Comparison of ENCODE assay signal across 16 cellular contexts in the genomic region with DNA sequence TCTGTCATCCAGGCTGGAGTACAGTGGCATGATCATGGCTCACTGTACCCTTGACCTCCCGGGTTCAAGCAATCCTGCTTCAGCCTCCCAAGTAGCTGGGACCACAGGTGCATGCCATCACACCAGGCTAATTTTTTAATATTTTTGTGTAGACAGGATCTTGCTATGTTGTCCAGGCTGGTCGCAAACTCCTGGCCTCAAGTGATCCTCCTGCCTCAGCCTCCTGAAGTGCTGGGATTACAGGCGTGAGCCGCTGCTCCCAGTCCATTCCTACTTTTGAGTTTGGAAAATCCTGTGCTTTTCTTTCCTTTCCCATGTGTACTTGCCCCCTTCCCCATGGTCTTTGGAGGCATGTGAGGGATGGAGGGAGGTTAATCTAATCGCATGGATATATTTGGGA.
DNase-seq lines count a peak whose midpoint lies in the region; ATAC-seq, FAIRE-seq and TF ChIP-seq lines count a peak whose summit lies in the region.
"Had no signal": no experiment of that assay in that cellular context is flagged by ENCODE, and none has a peak within 500 bp of the region (broad histone marks: within the 10 kb centered on the region; RNA-seq: fewer than 3 reads in every experiment).

No MANE protein-coding gene starts in this region.

- no peak for TF ChIP-seq EP300 in K562 (IDR thresholded peaks at IDR 0.05; ENCODE audit: low read length)

- ATAC-seq in K562 (no peak), T-helper 17 cell (no peak)
- ATAC-seq in naive thymus-derived CD8-positive, alpha-beta T cell: no peak

- H3K27me3 Mint-ChIP-seq in neural crest cell (ENCODE audit: low read depth) (no peaks in the 10 kb centered on the region), T-helper 17 cell (no peaks in the 10 kb centered on the region)
- no peaks in the 10 kb centered on the region for H3K27me3 Mint-ChIP-seq in naive thymus-derived CD8-positive, alpha-beta T cell
- H3K27me3 Mint-ChIP-seq: CD4-positive, alpha-beta memory T cell had no signal

- H3K36me3 Mint-ChIP-seq in neural crest cell (ENCODE audit: low read depth) (peaks cover 4% of the 10 kb centered on the region), T-helper 17 cell (ENCODE audit: low read depth) (peaks cover 4% of the 10 kb centered on the region)
- H3K36me3 Mint-ChIP-seq in naive thymus-derived CD8-positive, alpha-beta T cell: peaks cover 0 to 47% (median 10%) of the 10 kb centered on the region in 3 donors

- H3K36me3 ChIP-seq in HEK293 (ENCODE audit: control insufficient read depth in 2 of 2, insufficient read depth in 1 of 2, low read length in 2 of 2): peaks cover 3 to 4% of the 10 kb centered on the region in 2 experiments; a peak in 2 of 3 replicates
- peaks cover 11% of the 10 kb centered on the region; the same call in 2 of the 3 replicates for H3K36me3 ChIP-seq in K562 (ENCODE audit: control insufficient read depth, insufficient read depth, low read length)

- no peaks in the 10 kb centered on the region for H3K27me3 ChIP-seq in K562 (ENCODE audit: control insufficient read depth in 2 of 2, insufficient read depth in 2 of 2, low read length in 2 of 2)

- TF ChIP-seq CTCF in HEK293 (tag by site-specific recombination; IDR thresholded peaks at IDR 0.05) (no peak), K562 (IDR thresholded peaks at IDR 0.05 in 2 of 3, conservative IDR thresholded peaks at IDR 0.05 in 1 of 3; ENCODE audit: insufficient read depth in 2 of 3, low read depth in 1 of 3, low read length in 3 of 3) (no peak), neural crest cell (conservative IDR thresholded peaks at IDR 0.05) (no peak)

- H4K20me1 ChIP-seq in K562 (replicated peaks; ENCODE audit: control insufficient read depth, insufficient read depth, low read length): peaks cover 11% of the 10 kb centered on the region; the same call in 1 of the 2 replicates

- no peak for TF ChIP-seq RAD21 in K562 (CRISPR knock-in tag; conservative IDR thresholded peaks at IDR 0.05 in 1 of 2, IDR thresholded peaks at IDR 0.05 in 1 of 2)

- H3K9me3 Mint-ChIP-seq in neural crest cell: no peaks in the 10 kb centered on the region
- no peaks in the 10 kb centered on the region for H3K9me3 Mint-ChIP-seq in naive thymus-derived CD8-positive, alpha-beta T cell
- H3K9me3 Mint-ChIP-seq: CD4-positive, alpha-beta memory T cell had no signal

- in situ Hi-C loops in K562 (cut with MboI): no loop called here

- no peaks in the 10 kb centered on the region for H3K9me1 ChIP-seq in K562 (ENCODE audit: control insufficient read depth, insufficient read depth, low read length)

- no peak for FAIRE-seq in K562 (lab: Jason Lieb, UNC)
- FAIRE-seq: G401.6, GM12892 had no signal

- no TSS peak for BruUV-seq in K562 (replicated peaks; lab: Mats Ljungman, UMichigan)

- H3K9me3 ChIP-seq in HEK293 (ENCODE audit: control insufficient read depth, insufficient read depth, low read depth, low read length) (no peaks in the 10 kb centered on the region), K562 (replicated peaks; ENCODE audit: control insufficient read depth, insufficient read depth, low read depth, low read length) (no peaks in the 10 kb centered on the region), T-helper 17 cell (ENCODE audit: control insufficient read depth, low read length, poor library complexity, severe bottlenecking) (no peaks in the 10 kb centered on the region)

- H3K4me1 Mint-ChIP-seq in neural crest cell: peaks cover 71% of the 10 kb centered on the region
- H3K4me1 Mint-ChIP-seq in naive thymus-derived CD8-positive, alpha-beta T cell: peaks cover 22 to 51% (median 33%) of the 10 kb centered on the region in 4 donors
- H3K4me1 Mint-ChIP-seq in T-helper 17 cell: peaks cover 27% of the 10 kb centered on the region

- H3K27ac Mint-ChIP-seq in neural crest cell (ENCODE audit: unreplicated experiment) (peak overlapping the region; percentile 52), T-helper 17 cell (no peak overlapping the region)
- peak overlapping the region in 1 of 10 donors; percentile 35 for H3K27ac Mint-ChIP-seq in naive thymus-derived CD8-positive, alpha-beta T cell

- POLR2A ChIA-PET in HEK293 (lab: Yijun Ruan, JAX) (no interaction called here), K562 (lab: Yijun Ruan, JAX) (no interaction called here)
- POLR2A ChIA-PET in naive thymus-derived CD8-positive, alpha-beta T cell (lab: Charles Lee): no interaction called here

- H3K4me1 ChIP-seq in HEK293 (ENCODE audit: control insufficient read depth, insufficient read depth, low read length) (peaks cover 3% of the 10 kb centered on the region; the same call in 1 of the 2 replicates), K562 (replicated peaks in 1 of 2; ENCODE audit: control insufficient read depth in 2 of 2, insufficient read depth in 2 of 2, low read length in 2 of 2) (no peaks in the 10 kb centered on the region)

- WGBS in K562 (ENCODE audit: insufficient coverage, low coverage, missing lambda C conversion rate): 93% methylated on average over 5 of the region's 5 CpGs

- DNase-seq in K562 (ENCODE audit: extremely low read depth in 1 of 4, low spot score in 3 of 4) (no peak), neural crest cell (ENCODE audit: low read depth, low spot score) (no peak), HPDE6-E6E7 (ENCODE audit: extremely low spot score) (no peak), T-helper 17 cell (no peak)
- no peak for DNase-seq in naive thymus-derived CD8-positive, alpha-beta T cell
- DNase-seq: C1 segment of cervical spinal cord; Calu3; CD4-positive, alpha-beta memory T cell; DMS53; DMS79 treated with DMSO at 0.1 percent for 48 hours; GOT3; H7; HCEC 1CT had no signal

- CTCF ChIA-PET in HEK293 (lab: Yijun Ruan, JAX) (no interaction called here), K562 (lab: Yijun Ruan, JAX; ENCODE audit: low intra/inter-chr PET ratio) (no interaction called here)

- no peak for TF ChIP-seq POLR2A in K562 (conservative IDR thresholded peaks at IDR 0.05)

- H3K4me3 ChIP-seq in HEK293 (ENCODE audit: low read depth, low read length) (no peak overlapping the region), K562 (no peak overlapping the region)

- intact Hi-C loops in K562 (cut with micrococcal nuclease): no loop called here

- H3K4me2 ChIP-seq in K562 (ENCODE audit: insufficient read depth, low read length): no peak overlapping the region

- no peak overlapping the region for H3K27ac ChIP-seq in HEK293 (ENCODE audit: extremely low read depth, low read depth, low read length)
- H3K27ac ChIP-seq in K562 (ENCODE audit: extremely low read depth, low read depth, low read length): no peak overlapping the region

- H3K4me3 Mint-ChIP-seq in neural crest cell (no peak overlapping the region), T-helper 17 cell (no peak overlapping the region)
- no peak overlapping the region for H3K4me3 Mint-ChIP-seq in naive thymus-derived CD8-positive, alpha-beta T cell
- H3K4me3 Mint-ChIP-seq: CD4-positive, alpha-beta memory T cell had no signal

- peaks cover 3% of the 10 kb centered on the region; the same call in 1 of the 3 replicates for H3K79me2 ChIP-seq in K562 (ENCODE audit: control insufficient read depth, insufficient read depth, low read length)

- H2AFZ ChIP-seq in K562 (ENCODE audit: low read depth, low read length): no peak overlapping the region

- H3K9ac ChIP-seq in K562 (ENCODE audit: insufficient read depth in 1 of 2, low read depth in 2 of 2, low read length in 2 of 2): no peak overlapping the region

TF ChIP-seq in HEK293, 187 proteins besides CTCF, POLR2A, EP300 and RAD21:
- TF ChIP-seq ZNF121 (tag by site-specific recombination; IDR thresholded peaks at IDR 0.05) (peak; percentile 70; the same call in 1 of the 2 replicates), ZNF837 (tag by site-specific recombination; IDR thresholded peaks at IDR 0.05) (no peak)

TF ChIP-seq in K562, 482 proteins besides CTCF, POLR2A, EP300 and RAD21:
- TF ChIP-seq RBM39 (optimal IDR thresholded peaks at IDR 0.05; ENCODE audit: low read depth, low read length) (no peak), ESRRB (CRISPR knock-in tag; IDR thresholded peaks at IDR 0.05; ENCODE audit: borderline replicate concordance) (no peak), PRPF4 (IDR thresholded peaks at IDR 0.05; ENCODE audit: insufficient read depth, low read depth, low read length, poor library complexity, severe bottlenecking) (no peak), WHSC1 (IDR thresholded peaks at IDR 0.05; ENCODE audit: low read length) (no peak), ZNF717 (CRISPR knock-in tag; IDR thresholded peaks at IDR 0.05) (no peak), MTA3 (IDR thresholded peaks at IDR 0.05; ENCODE audit: borderline replicate concordance) (no peak), LARP7 (IDR thresholded peaks at IDR 0.05) (no peak), ZNF121 (CRISPR knock-in tag; conservative IDR thresholded peaks at IDR 0.05) (0 out of 2 replicates have a peak, but pooled peaks have one; percentile 22)
- TF ChIP-seq, protein P1, sequence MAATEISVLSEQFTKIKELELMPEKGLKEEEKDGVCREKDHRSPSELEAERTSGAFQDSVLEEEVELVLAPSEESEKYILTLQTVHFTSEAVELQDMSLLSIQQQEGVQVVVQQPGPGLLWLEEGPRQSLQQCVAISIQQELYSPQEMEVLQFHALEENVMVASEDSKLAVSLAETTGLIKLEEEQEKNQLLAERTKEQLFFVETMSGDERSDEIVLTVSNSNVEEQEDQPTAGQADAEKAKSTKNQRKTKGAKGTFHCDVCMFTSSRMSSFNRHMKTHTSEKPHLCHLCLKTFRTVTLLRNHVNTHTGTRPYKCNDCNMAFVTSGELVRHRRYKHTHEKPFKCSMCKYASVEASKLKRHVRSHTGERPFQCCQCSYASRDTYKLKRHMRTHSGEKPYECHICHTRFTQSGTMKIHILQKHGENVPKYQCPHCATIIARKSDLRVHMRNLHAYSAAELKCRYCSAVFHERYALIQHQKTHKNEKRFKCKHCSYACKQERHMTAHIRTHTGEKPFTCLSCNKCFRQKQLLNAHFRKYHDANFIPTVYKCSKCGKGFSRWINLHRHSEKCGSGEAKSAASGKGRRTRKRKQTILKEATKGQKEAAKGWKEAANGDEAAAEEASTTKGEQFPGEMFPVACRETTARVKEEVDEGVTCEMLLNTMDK (IDR thresholded peaks at IDR 0.05; ENCODE audit: borderline replicate concordance, insufficient read depth, low read depth, low read length, poor library complexity, severe bottlenecking): no peak

Comparison
In these comparisons a context has a peak if more than half of its experiments do, and no peak if none do; other contexts are left out.
1. Of the 44 proteins assayed by ChIP-seq in both K562 and HEK293: peak only in K562: none; only in HEK293: none; in both: ZNF121; in neither: 43.